1 cellular context compared by ENCODE assay signal in genomic region chr11:94325681-94326080, GRCh38.
TF ChIP-seq lines count a peak whose summit lies in the region.

No MANE protein-coding gene starts in this region.

TF ChIP-seq in H1, 55 proteins besides CTCF, POLR2A, EP300 and RAD21:
- TF ChIP-seq CHD7 (IDR thresholded peaks at IDR 0.05; ENCODE audit: insufficient replicate concordance, low read length), result no peak
- no peak for TF ChIP-seq JUND (IDR thresholded peaks at IDR 0.05; ENCODE audit: low read length)
- TF ChIP-seq SIX5 (IDR thresholded peaks at IDR 0.05; ENCODE audit: low read depth, low read length), result no peak
- TF ChIP-seq YY1 (IDR thresholded peaks at IDR 0.05; ENCODE audit: low read depth, low read length), result 0 out of 2 replicates have a peak, but pooled peaks have one; percentile 21
- 0 out of 2 replicates have a peak, but pooled peaks have one; percentile 20 for TF ChIP-seq MAX (IDR thresholded peaks at IDR 0.05)
- TF ChIP-seq RFX5 (IDR thresholded peaks at IDR 0.05; ENCODE audit: borderline replicate concordance, low read depth, low read length), result no peak
- no peak for TF ChIP-seq HDAC6 (IDR thresholded peaks at IDR 0.05; ENCODE audit: low read depth, low read length)
- no peak for TF ChIP-seq KDM4A (IDR thresholded peaks at IDR 0.05; ENCODE audit: low read depth, low read length, severe bottlenecking)
- TF ChIP-seq CBX8 (IDR thresholded peaks at IDR 0.05; ENCODE audit: borderline replicate concordance, low read depth, low read length), result no peak
- no peak for TF ChIP-seq KDM1A (IDR thresholded peaks at IDR 0.05; ENCODE audit: borderline replicate concordance, low read length)
- TF ChIP-seq RXRA (IDR thresholded peaks at IDR 0.05; ENCODE audit: insufficient read depth, low read depth, low read length), result no peak
- no peak for TF ChIP-seq POU5F1 (IDR thresholded peaks at IDR 0.05; ENCODE audit: low read depth, low read length)
